ENCODE assay signal across 8 cellular contexts in the genomic region with DNA sequence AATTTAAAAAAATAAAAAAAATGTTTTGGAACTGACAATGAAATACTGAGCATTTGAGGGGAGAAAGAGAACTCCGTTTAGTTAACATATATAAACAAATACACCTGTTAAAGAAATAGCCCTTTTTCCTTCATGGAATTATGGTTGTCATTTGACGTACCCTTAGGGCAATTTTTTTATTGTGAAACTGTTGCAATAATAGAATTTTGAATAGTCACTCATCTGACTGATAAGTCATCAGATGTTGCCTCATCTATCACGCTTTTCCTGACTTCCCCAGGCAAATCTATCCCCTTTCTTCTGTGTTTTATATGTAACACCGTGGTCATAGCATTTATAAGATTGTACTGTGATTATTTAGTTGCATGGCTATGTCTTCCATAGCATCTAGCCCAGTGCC.
"Had no signal": no experiment of that assay in that cellular context is flagged by ENCODE, and none has a peak within 500 bp of the region (broad histone marks: within the 10 kb centered on the region; RNA-seq: fewer than 3 reads in every experiment).

No MANE protein-coding gene starts in this region.

- H3K4me1 ChIP-seq: HAP-1 had no signal

- H3K4me3 ChIP-seq: GM23248, HAP-1 had no signal

- H2AFZ ChIP-seq: GM23248 had no signal

- ATAC-seq: HCT116 had no signal

- H3K36me3 Mint-ChIP-seq: IgD-negative memory B cell had no signal

- H3K9me3 ChIP-seq: HAP-1 had no signal

- H3K27ac ChIP-seq: GM23248 had no signal

- DNase-seq: GM23248, GOT3, H7, HFFc6, KBM-7 had no signal

- H3K9ac ChIP-seq: GM23248 had no signal

- H3K9me3 Mint-ChIP-seq: HFFc6 had no signal

- H3K4me1 Mint-ChIP-seq: IgD-negative memory B cell had no signal

- H3K27ac Mint-ChIP-seq: HFFc6, IgD-negative memory B cell had no signal

- H3K4me3 Mint-ChIP-seq: HFFc6, IgD-negative memory B cell had no signal
